ENCODE assay signal across 8 cellular contexts in the genomic region with DNA sequence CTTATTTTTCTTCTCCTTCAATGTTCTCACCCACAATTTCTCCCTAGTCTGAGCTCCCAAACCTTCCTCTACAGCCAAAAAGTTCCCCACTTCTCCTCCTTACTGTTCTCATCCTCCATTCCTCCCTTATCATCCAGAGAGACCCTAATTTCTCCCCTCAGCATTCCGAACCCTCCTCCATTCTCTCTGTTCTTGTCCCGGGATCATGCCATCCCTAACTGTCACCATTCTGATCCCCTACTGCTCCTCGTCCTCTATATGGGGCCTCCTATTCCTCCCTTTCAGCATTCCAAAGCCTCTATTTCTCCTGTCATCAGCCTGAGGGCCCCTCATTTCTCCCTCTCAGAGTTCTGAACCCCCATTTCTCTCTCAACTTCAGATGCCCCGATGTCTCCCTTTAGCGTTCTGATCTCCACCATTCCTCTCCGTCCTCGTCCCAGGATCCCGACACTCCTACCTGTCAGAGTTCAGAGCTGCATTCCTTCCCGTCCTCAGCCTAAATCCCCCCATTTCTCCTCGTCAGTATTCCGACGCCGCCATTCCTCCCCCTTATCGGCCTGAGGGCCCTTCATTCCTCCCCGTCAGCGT. TPM values are rescaled to one million over a fixed set of nuclear protein-coding genes. Genes with fewer than 3 reads are reported as not detected.
A peak's percentile ranks its signal among the peaks of the same experiment; 100 is the strongest.
DNase-seq lines count a peak whose midpoint lies in the region; ATAC-seq and TF ChIP-seq lines count a peak whose summit lies in the region.

No MANE protein-coding gene starts in this region.

- peak overlapping the region; percentile 96 for H3K4me3 Mint-ChIP-seq in activated CD8-positive, alpha-beta T cell treated with anti-CD3 and anti-CD28 coated beads, Interleukin-2, amount 10 ng/mL, durations not matched to agents 7 days and 5 days

- intact Hi-C loops in spleen (cut with DNase I; ENCODE audit: low total_unique reads) = loop anchor here (10.0 kb wide), 1 partner anchor 94 kb away; the partner anchor contains the start of gene SKA1

- H3K27me3 Mint-ChIP-seq in activated CD8-positive, alpha-beta T cell treated with anti-CD3 and anti-CD28 coated beads, Interleukin-2, amount 10 ng/mL, durations not matched to agents 7 days and 5 days (ENCODE audit: low read depth) = no peaks in the 10 kb centered on the region

- H3K27ac ChIP-seq in HEK293 (ENCODE audit: extremely low read depth, low read depth, low read length) = peak overlapping the region; percentile 74
- H3K27ac ChIP-seq in iPS DF 6.9 (ENCODE audit: low read length) = no peak overlapping the region
- peak overlapping the region; percentile 87 to 97 (median 95) for H3K27ac ChIP-seq in spleen

- peak overlapping the region; percentile 93 for H3K4me3 ChIP-seq in HEK293 (ENCODE audit: low read depth, low read length)
- H3K4me3 ChIP-seq in iPS DF 6.9 (ENCODE audit: low read length) = peak overlapping the region; percentile 82
- peak overlapping the region; percentile 71 to 92 (median 88) for H3K4me3 ChIP-seq in spleen

- H3K4me1 Mint-ChIP-seq in activated CD8-positive, alpha-beta T cell treated with anti-CD3 and anti-CD28 coated beads, Interleukin-2, amount 10 ng/mL, durations not matched to agents 7 days and 5 days (ENCODE audit: low read depth) = peaks cover 59% of the 10 kb centered on the region

- peaks cover 79% of the 10 kb centered on the region for H3K36me3 Mint-ChIP-seq in activated CD8-positive, alpha-beta T cell treated with anti-CD3 and anti-CD28 coated beads, Interleukin-2, amount 10 ng/mL, durations not matched to agents 7 days and 5 days (ENCODE audit: low read depth)

- DNase-seq in activated CD8-positive, alpha-beta T cell treated with anti-CD3 and anti-CD28 coated beads, Interleukin-2, amount 10 ng/mL, durations not matched to agents 7 days and 5 days = no peak
- DNase-seq in iPS DF 6.9 (ENCODE audit: low read depth, low spot score) (no peak), spleen (no peak), NCI-H510A (lab: John Stamatoyannopoulos, UW) (no peak), occipital lobe (lab: John Stamatoyannopoulos, UW) (no peak), SK-N-DZ (ENCODE audit: low spot score) (no peak), iPS-NIHi11 (ENCODE audit: low spot score) (no peak)

- H3K9me3 Mint-ChIP-seq in activated CD8-positive, alpha-beta T cell treated with anti-CD3 and anti-CD28 coated beads, Interleukin-2, amount 10 ng/mL, durations not matched to agents 7 days and 5 days (ENCODE audit: insufficient read depth) = no peaks in the 10 kb centered on the region

- POLR2A ChIA-PET in HEK293 (lab: Yijun Ruan, JAX) = interaction anchor here (0.9 to 3.2 kb wide), 9 partner anchors 10 to 793 kb away, joined by 3 to 31 read pairs (median 6); partner anchors contain the start of genes C18orf32, CFAP53 and SKA1
- POLR2A ChIA-PET in activated CD8-positive, alpha-beta T cell treated with anti-CD3 and anti-CD28 coated beads, Interleukin-2, amount 10 ng/mL, durations not matched to agents 7 days and 5 days (lab: Charles Lee) = interaction anchor here (0.7 to 1.8 kb wide), 9 partner anchors 9 to 749 kb away, joined by 3 to 11 read pairs (median 5); partner anchors contain the start of genes CFAP53, SKA1 and SMAD4

- H3K36me3 ChIP-seq in HEK293 (ENCODE audit: control insufficient read depth in 2 of 2, insufficient read depth in 1 of 2, low read length in 2 of 2) = peaks cover 34 to 75% of the 10 kb centered on the region in 2 experiments
- H3K36me3 ChIP-seq in iPS DF 6.9 (ENCODE audit: control insufficient read depth, insufficient read depth, low read length) = peaks cover 25% of the 10 kb centered on the region
- H3K36me3 ChIP-seq in spleen = peaks cover 12 to 81% (median 57%) of the 10 kb centered on the region in 6 donors

- H3K27me3 ChIP-seq in iPS DF 6.9 (ENCODE audit: control insufficient read depth, insufficient read depth, low read length) = no peaks in the 10 kb centered on the region
- no peaks in the 10 kb centered on the region for H3K27me3 ChIP-seq in spleen (replicated peaks in 1 of 7)

- peak overlapping the region; percentile 94 for H3K27ac Mint-ChIP-seq in activated CD8-positive, alpha-beta T cell treated with anti-CD3 and anti-CD28 coated beads, Interleukin-2, amount 10 ng/mL, durations not matched to agents 7 days and 5 days

- H3K9me3 ChIP-seq in HEK293 (ENCODE audit: control insufficient read depth, insufficient read depth, low read depth, low read length) = no peaks in the 10 kb centered on the region
- no peaks in the 10 kb centered on the region for H3K9me3 ChIP-seq in iPS DF 6.9 (ENCODE audit: control insufficient read depth, insufficient read depth, low read length)
- H3K9me3 ChIP-seq in spleen = no peaks in the 10 kb centered on the region

- TF ChIP-seq CTCF in HEK293 (tag by site-specific recombination; IDR thresholded peaks at IDR 0.05) (no peak), spleen (IDR thresholded peaks at IDR 0.05 in 8 of 11, conservative IDR thresholded peaks at IDR 0.05 in 3 of 11) (no peak)

- peaks cover 6% of the 10 kb centered on the region; the same call in 1 of the 2 replicates for H3K4me1 ChIP-seq in HEK293 (ENCODE audit: control insufficient read depth, insufficient read depth, low read length)
- H3K4me1 ChIP-seq in iPS DF 6.9 (ENCODE audit: control insufficient read depth, insufficient read depth, low read length) = no peaks in the 10 kb centered on the region
- peaks cover 27 to 71% (median 39%) of the 10 kb centered on the region in 6 donors for H3K4me1 ChIP-seq in spleen

- no peak for ATAC-seq in activated CD8-positive, alpha-beta T cell treated with anti-CD3 and anti-CD28 coated beads, Interleukin-2, amount 10 ng/mL, durations not matched to agents 7 days and 5 days

- no peak for TF ChIP-seq POLR2A in spleen (IDR thresholded peaks at IDR 0.05)

- no CpG with 5 or more reads among the region's 16 CpGs for WGBS in iPS DF 6.9 (ENCODE audit: insufficient coverage, insufficient read length)
- WGBS in spleen, 5 donors = 2 to 5% (median 3%) methylated on average over 16 of the region's 16 CpGs

- CTCF ChIA-PET in HEK293 (lab: Yijun Ruan, JAX) = interaction anchor here (0.9 to 2.9 kb wide), 4 partner anchors 12 to 81 kb away, joined by 3 to 10 read pairs (median 8); partner anchors contain the start of gene CFAP53
- CTCF ChIA-PET in activated CD8-positive, alpha-beta T cell treated with anti-CD3 and anti-CD28 coated beads, Interleukin-2, amount 10 ng/mL, durations not matched to agents 7 days and 5 days (lab: Charles Lee) = interaction anchor here (1.2 to 3.3 kb wide), 5 partner anchors 10 to 76 kb away, joined by 4 to 50 read pairs (median 5); partner anchors contain the start of gene CFAP53

TF ChIP-seq in HEK293, 187 proteins besides CTCF, POLR2A, EP300 and RAD21 (continues in another document):
- TF ChIP-seq ZNF221 (tag by site-specific recombination; IDR thresholded peaks at IDR 0.05; ENCODE audit: borderline replicate concordance) = no peak
- TF ChIP-seq ZNF324 (tag by site-specific recombination; IDR thresholded peaks at IDR 0.05) = no peak
- TF ChIP-seq ZNF302 (tag by site-specific recombination; IDR thresholded peaks at IDR 0.05; ENCODE audit: low read depth) = 0 out of 2 replicates have a peak, but pooled peaks have one; percentile 10
- TF ChIP-seq ZNF335 (tag by site-specific recombination; conservative IDR thresholded peaks at IDR 0.05) = no peak
- 0 out of 2 replicates have a peak, but pooled peaks have one; percentile 7 for TF ChIP-seq ZNF146 (tag by site-specific recombination; IDR thresholded peaks at IDR 0.05)
- TF ChIP-seq, protein P1, sequence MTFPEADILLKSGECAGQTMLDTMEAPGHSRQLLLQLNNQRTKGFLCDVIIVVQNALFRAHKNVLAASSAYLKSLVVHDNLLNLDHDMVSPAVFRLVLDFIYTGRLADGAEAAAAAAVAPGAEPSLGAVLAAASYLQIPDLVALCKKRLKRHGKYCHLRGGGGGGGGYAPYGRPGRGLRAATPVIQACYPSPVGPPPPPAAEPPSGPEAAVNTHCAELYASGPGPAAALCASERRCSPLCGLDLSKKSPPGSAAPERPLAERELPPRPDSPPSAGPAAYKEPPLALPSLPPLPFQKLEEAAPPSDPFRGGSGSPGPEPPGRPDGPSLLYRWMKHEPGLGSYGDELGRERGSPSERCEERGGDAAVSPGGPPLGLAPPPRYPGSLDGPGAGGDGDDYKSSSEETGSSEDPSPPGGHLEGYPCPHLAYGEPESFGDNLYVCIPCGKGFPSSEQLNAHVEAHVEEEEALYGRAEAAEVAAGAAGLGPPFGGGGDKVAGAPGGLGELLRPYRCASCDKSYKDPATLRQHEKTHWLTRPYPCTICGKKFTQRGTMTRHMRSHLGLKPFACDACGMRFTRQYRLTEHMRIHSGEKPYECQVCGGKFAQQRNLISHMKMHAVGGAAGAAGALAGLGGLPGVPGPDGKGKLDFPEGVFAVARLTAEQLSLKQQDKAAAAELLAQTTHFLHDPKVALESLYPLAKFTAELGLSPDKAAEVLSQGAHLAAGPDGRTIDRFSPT (tag by site-specific recombination; IDR thresholded peaks at IDR 0.05) = no peak
- TF ChIP-seq ZNF792 (tag by site-specific recombination; IDR thresholded peaks at IDR 0.05) = no peak

RNA-seq across cellular contexts. Expression of gene MBD1, which starts 0.5 kb away (rescaled TPM):
- total RNA-seq in activated CD8-positive, alpha-beta T cell treated with anti-CD3 and anti-CD28 coated beads, Interleukin-2, amount 10 ng/mL, durations not matched to agents 7 days and 5 days = 100 to 1,000 TPM in 1 of 2 experiments, 10 to 100 TPM in 1; 97.3 to 101 TPM
- 100 to 1,000 TPM in 1 of 7 donors, 10 to 100 TPM in 6; 83.0 to 137 (median 89.1) TPM for total RNA-seq in spleen
- 10 to 100 TPM; 22.2 to 41.5 (median 25.7) TPM for polyA plus RNA-seq in spleen
- 61.6 TPM for total RNA-seq in occipital lobe
- polyA plus RNA-seq in SK-N-DZ (2014; cell fraction: cytosol; rRNA removed) = 37.6 and 48.4 TPM in 2 replicates
- 129 TPM in 2 replicates for polyA plus RNA-seq in SK-N-DZ (2014; cell fraction: nucleus; rRNA removed)

RNA-seq across cellular contexts. Expression of gene CXXC1, which starts 6.7 kb away (rescaled TPM):
- 100 to 1,000 TPM; 136 to 158 TPM for total RNA-seq in activated CD8-positive, alpha-beta T cell treated with anti-CD3 and anti-CD28 coated beads, Interleukin-2, amount 10 ng/mL, durations not matched to agents 7 days and 5 days
- total RNA-seq in spleen (100 to 1,000 TPM in 4 of 7 donors, 10 to 100 TPM in 3; 92.9 to 129 (median 102) TPM), occipital lobe (39.8 TPM)
- 100 to 1,000 TPM in 2 of 3 donors, 10 to 100 TPM in 1; 53.6 to 108 (median 102) TPM for polyA plus RNA-seq in spleen
- polyA plus RNA-seq in SK-N-DZ (2014; cell fraction: cytosol; rRNA removed) = 47.0 and 69.6 TPM in 2 replicates
- 301 and 339 TPM in 2 replicates for polyA plus RNA-seq in SK-N-DZ (2014; cell fraction: nucleus; rRNA removed)

RNA-seq across cellular contexts. Expression of gene CFAP53, which starts 14.5 kb away (rescaled TPM):
- total RNA-seq in activated CD8-positive, alpha-beta T cell treated with anti-CD3 and anti-CD28 coated beads, Interleukin-2, amount 10 ng/mL, durations not matched to agents 7 days and 5 days = under 1 TPM; 0.21 to 0.29 TPM
- total RNA-seq in spleen (under 1 TPM in 5 of 7 donors, not detected in 2; 0.25 to 0.85 (median 0.44) TPM), occipital lobe (1.4 TPM)
- under 1 TPM; 0.13 to 0.56 (median 0.48) TPM for polyA plus RNA-seq in spleen
- polyA plus RNA-seq in SK-N-DZ (2014; cell fraction: cytosol; rRNA removed) = 0.29 TPM in 1 of 2 replicates, not detected in the other
- not detected in 2 replicates for polyA plus RNA-seq in SK-N-DZ (2014; cell fraction: nucleus; rRNA removed)
